In the genomic region with DNA sequence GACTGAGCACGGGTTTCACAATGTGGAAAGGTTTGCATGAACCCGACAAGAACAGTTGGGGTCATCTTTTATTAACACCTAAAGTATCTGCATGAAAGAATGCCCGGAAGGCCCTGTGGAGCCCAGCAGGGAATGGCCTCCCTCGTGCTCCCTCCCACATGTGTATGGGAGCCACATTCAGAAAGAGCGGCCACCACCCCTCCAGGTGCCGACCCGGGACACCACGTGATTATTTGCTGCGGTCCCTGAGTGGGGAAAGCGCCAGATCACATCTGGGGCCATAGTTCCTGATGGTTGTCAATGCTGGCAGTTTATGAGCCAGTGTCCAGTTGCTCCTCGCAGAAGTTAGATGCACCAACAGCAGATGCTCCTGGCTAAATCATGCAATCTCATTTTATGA, we compare ENCODE assay signal across 15 cellular contexts.
DNase-seq lines count a peak whose midpoint lies in the region; ATAC-seq, FAIRE-seq and TF ChIP-seq lines count a peak whose summit lies in the region.
"Had no signal": no experiment of that assay in that cellular context is flagged by ENCODE, and none has a peak within 500 bp of the region (broad histone marks: within the 10 kb centered on the region; RNA-seq: fewer than 3 reads in every experiment).

No MANE protein-coding gene starts in this region.

- no peak for DNase-seq in IMR-90
- no peak for DNase-seq in H1 (ENCODE audit: low read depth in 1 of 2, low spot score in 2 of 2)
- DNase-seq in omental fat pad (ENCODE audit: low spot score): no peak
- peak; percentile 31 to 38 for DNase-seq in suprapubic skin (ENCODE audit: low spot score in 2 of 2)
- DNase-seq in sigmoid colon: no peak
- no peak for DNase-seq in NCI-H345 treated with DMSO at 0.1 percent for 48 hours (lab: John Stamatoyannopoulos, UW; ENCODE audit: unreplicated experiment)
- no peak for DNase-seq in erythroblast (lab: John Stamatoyannopoulos, UW)
- DNase-seq: Calu3, DMS 273 treated with DMSO at 0.1 percent for 48 hours, DMS79, HCEC 1CT had no signal

- H2BK20ac ChIP-seq in IMR-90 (ENCODE audit: low read depth, low read length) (no peak overlapping the region), H1 (ENCODE audit: low read length) (no peak overlapping the region)

- no peak overlapping the region for H3K9ac ChIP-seq in IMR-90 (ENCODE audit: low read depth, low read length)
- H3K9ac ChIP-seq in H1 (replicated peaks in 1 of 4; ENCODE audit: extremely low read depth in 1 of 4, low read depth in 3 of 4, low read length in 3 of 4): no peak overlapping the region

- no peaks in the 10 kb centered on the region for H3K79me2 ChIP-seq in H1 (ENCODE audit: control insufficient read depth in 1 of 2, insufficient read depth in 2 of 2, low read length in 2 of 2)

- ATAC-seq in IMR-90 (ENCODE audit: low read depth) (no peak), omental fat pad (ENCODE audit: low FRiP score) (peak; percentile 23)
- ATAC-seq: GM12878 had no signal

- H2AK9ac ChIP-seq in IMR-90 (replicated peaks; ENCODE audit: low read depth, low read length, poor library complexity): peak overlapping the region; percentile 42

- H2AK5ac ChIP-seq in IMR-90 (ENCODE audit: low read depth, low read length): no peak overlapping the region
- no peak overlapping the region for H2AK5ac ChIP-seq in H1 (ENCODE audit: low read depth, low read length)

- H3K27ac ChIP-seq in IMR-90 (ENCODE audit: insufficient read depth, low read length) (no peak overlapping the region), H1 (ENCODE audit: low read depth, low read length) (no peak overlapping the region), suprapubic skin (no peak overlapping the region), sigmoid colon (no peak overlapping the region)
- H3K27ac ChIP-seq: HL-60 had no signal

- H3K79me1 ChIP-seq in IMR-90 (ENCODE audit: low read depth in 1 of 2, low read length in 2 of 2): no peaks in the 10 kb centered on the region
- no peaks in the 10 kb centered on the region for H3K79me1 ChIP-seq in H1 (ENCODE audit: low read depth, low read length)

- H3K4me1 ChIP-seq in IMR-90 (ENCODE audit: control insufficient read depth, insufficient read depth, low read length) (no peaks in the 10 kb centered on the region), H1 (replicated peaks in 1 of 4; ENCODE audit: control insufficient read depth in 3 of 4, insufficient read depth in 4 of 4, low read length in 3 of 4) (peaks cover 0 to 14% (median 8%) of the 10 kb centered on the region in 4 experiments; a peak in 6 of 7 replicates), suprapubic skin (no peaks in the 10 kb centered on the region), sigmoid colon (no peaks in the 10 kb centered on the region)

- CTCF ChIA-PET in IMR-90 (lab: Yijun Ruan, JAX) (no interaction called here), H1 (lab: Charles Lee; ENCODE audit: partially characterized antibody) (no interaction called here)

- TF ChIP-seq POLR2A in IMR-90 (IDR thresholded peaks at IDR 0.05; ENCODE audit: low read depth, low read length): no peak
- TF ChIP-seq POLR2A in H1 (IDR thresholded peaks at IDR 0.05; ENCODE audit: control extremely low read depth in 1 of 2, low read depth in 2 of 2, low read length in 2 of 2): no peak
- no peak for TF ChIP-seq POLR2A in suprapubic skin (IDR thresholded peaks at IDR 0.05)
- no peak for TF ChIP-seq POLR2A in sigmoid colon (IDR thresholded peaks at IDR 0.05)
- no peak for TF ChIP-seq POLR2A in erythroblast (IDR thresholded peaks at IDR 0.05; ENCODE audit: low read length)

- H3K56ac ChIP-seq in IMR-90 (ENCODE audit: extremely low read depth, insufficient read depth, low read length) (no peak overlapping the region), H1 (replicated peaks; ENCODE audit: insufficient read length, low read depth, low read length) (no peak overlapping the region)

- H3K14ac ChIP-seq in IMR-90 (replicated peaks; ENCODE audit: low read depth, low read length) (no peak overlapping the region), H1 (ENCODE audit: insufficient read length) (no peak overlapping the region)

- H4K8ac ChIP-seq in IMR-90 (ENCODE audit: low read depth in 2 of 2, low read length in 2 of 2) (no peak overlapping the region), H1 (ENCODE audit: extremely low read depth, insufficient read depth, low read length) (peak overlapping the region; percentile 14; the same call in 1 of the 2 replicates)

- dilution Hi-C loops in IMR-90 (cut with HindIII; ENCODE audit: low sequenced_read_pairs, unreplicated experiment): no loop called here

- no peak overlapping the region for H3K4me3 ChIP-seq in IMR-90 (ENCODE audit: insufficient read depth, low read depth, low read length)
- H3K4me3 ChIP-seq in H1 (ENCODE audit: extremely low read depth in 1 of 4, insufficient read depth in 2 of 4, low read depth in 3 of 4, low read length in 4 of 4): no peak overlapping the region
- no peak overlapping the region for H3K4me3 ChIP-seq in suprapubic skin
- no peak overlapping the region for H3K4me3 ChIP-seq in sigmoid colon
- H3K4me3 ChIP-seq: GM12878 had no signal

- no peak overlapping the region for H2BK5ac ChIP-seq in IMR-90 (ENCODE audit: low read depth, low read length, poor library complexity, severe bottlenecking)
- H2BK5ac ChIP-seq in H1 (ENCODE audit: low read depth, low read length): no peak overlapping the region

- H2AFZ ChIP-seq in IMR-90 (replicated peaks; ENCODE audit: low read length, poor library complexity): no peak overlapping the region
- H2AFZ ChIP-seq in H1 (ENCODE audit: low read length): no peak overlapping the region

- H2BK15ac ChIP-seq in IMR-90 (ENCODE audit: low read depth, low read length) (no peak overlapping the region), H1 (ENCODE audit: low read length) (no peak overlapping the region)

- H3K27me3 ChIP-seq in IMR-90 (ENCODE audit: control insufficient read depth, insufficient read depth, low read length): no peaks in the 10 kb centered on the region
- no peaks in the 10 kb centered on the region for H3K27me3 ChIP-seq in H1 (replicated peaks in 1 of 4; ENCODE audit: control insufficient read depth in 3 of 4, extremely low read depth in 1 of 4, insufficient read depth in 3 of 4, low read length in 3 of 4)
- H3K27me3 ChIP-seq in suprapubic skin: peaks cover 14% of the 10 kb centered on the region
- H3K27me3 ChIP-seq in sigmoid colon: no peaks in the 10 kb centered on the region

- TF ChIP-seq CTCF in IMR-90 (conservative IDR thresholded peaks at IDR 0.05; ENCODE audit: low read depth, low read length): no peak
- TF ChIP-seq CTCF in H1 (IDR thresholded peaks at IDR 0.05; ENCODE audit: control extremely low read depth in 1 of 3, insufficient read depth in 1 of 3, low read depth in 1 of 3, low read length in 3 of 3): no peak
- TF ChIP-seq CTCF in omental fat pad (IDR thresholded peaks at IDR 0.05): no peak
- no peak for TF ChIP-seq CTCF in suprapubic skin (IDR thresholded peaks at IDR 0.05)
- no peak for TF ChIP-seq CTCF in sigmoid colon (IDR thresholded peaks at IDR 0.05)

- TF ChIP-seq EP300 in H1 (IDR thresholded peaks at IDR 0.05; ENCODE audit: borderline replicate concordance in 1 of 2, low read depth in 2 of 2, low read length in 2 of 2) (no peak), suprapubic skin (IDR thresholded peaks at IDR 0.05) (no peak), sigmoid colon (IDR thresholded peaks at IDR 0.05) (no peak)

- H3K9me1 ChIP-seq in IMR-90 (ENCODE audit: insufficient read depth, low read length): no peaks in the 10 kb centered on the region

- H4K91ac ChIP-seq in IMR-90 (ENCODE audit: insufficient read depth, low read depth, low read length) (no peak overlapping the region), H1 (replicated peaks; ENCODE audit: insufficient read length, low read length) (no peak overlapping the region)

- H3K9me3 ChIP-seq in IMR-90 (ENCODE audit: control insufficient read depth, insufficient read depth, low read length) (peaks cover 53% of the 10 kb centered on the region), H1 (ENCODE audit: insufficient read depth in 2 of 2, low read depth in 1 of 2, low read length in 1 of 2) (no peaks in the 10 kb centered on the region), suprapubic skin (no peaks in the 10 kb centered on the region), sigmoid colon (no peaks in the 10 kb centered on the region)

- POLR2A ChIA-PET in IMR-90 (lab: Charles Lee; ENCODE audit: unreplicated experiment): no interaction called here
- POLR2A ChIA-PET in H1 (lab: Charles Lee; ENCODE audit: partially characterized antibody): no interaction called here

- no peak overlapping the region for H4K5ac ChIP-seq in IMR-90 (ENCODE audit: low read depth, low read length)
- H4K5ac ChIP-seq in H1 (ENCODE audit: insufficient read length, low read depth, low read length): no peak overlapping the region

- no peak for FAIRE-seq in H1 (lab: Jason Lieb, UNC)
- FAIRE-seq: A204.1, GM12878, GM18507 had no signal

- intact Hi-C loops in IMR-90 (cut with micrococcal nuclease) (no loop called here), sigmoid colon (cut with DNase I) (no loop called here)

- no peak overlapping the region for H3K23ac ChIP-seq in IMR-90 (ENCODE audit: low read depth, low read length)
- H3K23ac ChIP-seq in H1 (ENCODE audit: insufficient read length): no peak overlapping the region

- in situ Hi-C loops in IMR-90 (cut with MboI; ENCODE audit: low sequenced_read_pairs): no loop called here

- H2BK12ac ChIP-seq in H1 (ENCODE audit: low read depth, low read length): no peak overlapping the region

- no peaks in the 10 kb centered on the region for H3K23me2 ChIP-seq in H1 (ENCODE audit: low read depth, low read length)

- 36% methylated on average over 7 of the region's 11 CpGs; no CpG with 5 or more reads in 1 of the 2 experiments for WGBS in IMR-90 (ENCODE audit: extremely low coverage in 2 of 2, insufficient read length in 1 of 2), 2 experiments
- 86% methylated on average over 11 of the region's 11 CpGs; no CpG with 5 or more reads in 1 of the 2 experiments for WGBS in H1 (ENCODE audit: extremely low coverage in 1 of 2, insufficient coverage in 1 of 2, insufficient read length in 1 of 2, insufficient replicate concordance in 2 of 2, low coverage in 1 of 2, low lambda C conversion rate in 2 of 2, missing lambda C conversion rate in 1 of 2), 2 experiments
- 84% methylated on average over 11 of the region's 11 CpGs for WGBS in suprapubic skin
- 81 to 89% methylated on average over 11 of the region's 11 CpGs for WGBS in sigmoid colon, 2 donors

- H3K4me2 ChIP-seq in IMR-90 (ENCODE audit: low read depth, low read length) (no peak overlapping the region), H1 (ENCODE audit: insufficient read depth in 1 of 2, low read depth in 2 of 2, low read length in 2 of 2) (no peak overlapping the region)

- H3K36me3 ChIP-seq in IMR-90 (ENCODE audit: control insufficient read depth, insufficient read depth, low read length) (no peaks in the 10 kb centered on the region), H1 (ENCODE audit: control insufficient read depth in 2 of 4, insufficient read depth in 4 of 4, low read length in 3 of 4) (no peaks in the 10 kb centered on the region), suprapubic skin (no peaks in the 10 kb centered on the region), sigmoid colon (no peaks in the 10 kb centered on the region)

- H3K4ac ChIP-seq in IMR-90 (ENCODE audit: low read depth, low read length) (no peak overlapping the region), H1 (replicated peaks; ENCODE audit: insufficient read length, low read depth, low read length) (no peak overlapping the region)

- BruUV-seq in IMR-90 (replicated peaks; lab: Mats Ljungman, UMichigan): no TSS peak

- no peak overlapping the region for H3K18ac ChIP-seq in IMR-90 (ENCODE audit: low read depth, low read length)
- H3K18ac ChIP-seq in H1 (ENCODE audit: extremely low read depth, low read length): no peak overlapping the region

- H4K20me1 ChIP-seq in IMR-90 (ENCODE audit: insufficient read depth, low read length) (no peaks in the 10 kb centered on the region), H1 (replicated peaks in 1 of 2; ENCODE audit: control insufficient read depth in 1 of 2, insufficient read depth in 2 of 2, low read length in 2 of 2) (peaks cover 0 to 4% of the 10 kb centered on the region in 2 experiments)

- no peak for TF ChIP-seq RAD21 in IMR-90 (IDR thresholded peaks at IDR 0.05; ENCODE audit: low read length)
- TF ChIP-seq RAD21 in H1 (IDR thresholded peaks at IDR 0.05 in 1 of 2, conservative IDR thresholded peaks at IDR 0.05 in 1 of 2; ENCODE audit: low read depth in 2 of 2, low read length in 2 of 2): no peak

- no peak overlapping the region for H2BK120ac ChIP-seq in IMR-90 (ENCODE audit: low read depth, low read length)
- H2BK120ac ChIP-seq in H1 (replicated peaks; ENCODE audit: low read depth, low read length): no peak overlapping the region

Comparison
In these comparisons a context has a peak if more than half of its experiments do, and no peak if none do; other contexts are left out.
1. DNase-seq: peak in suprapubic skin (2 of 2); none in IMR-90 (single experiment), H1 (0 of 2), omental fat pad (single experiment), sigmoid colon (single experiment), NCI-H345 treated with DMSO at 0.1 percent for 48 hours (single experiment) and erythroblast (0 of 2).